In genomic region chr4:40194602-40195161, GRCh38 we compare ENCODE assay signal across 9 cellular contexts. TPM values are rescaled to one million over a fixed set of nuclear protein-coding genes. Genes with fewer than 3 reads are reported as not detected.
A peak's percentile ranks its signal among the peaks of the same experiment; 100 is the strongest.
DNase-seq lines count a peak whose midpoint lies in the region; ATAC-seq, FAIRE-seq and TF ChIP-seq lines count a peak whose summit lies in the region.
"Had no signal": no experiment of that assay in that cellular context is flagged by ENCODE, and none has a peak within 500 bp of the region (broad histone marks: within the 10 kb centered on the region; RNA-seq: fewer than 3 reads in every experiment).

No MANE protein-coding gene starts in this region.

- H3K27ac ChIP-seq in transverse colon, result peak overlapping the region; percentile 31 to 82 (median 72)
- no peak overlapping the region for H3K27ac ChIP-seq in RWPE1

- peaks cover 21% of the 10 kb centered on the region for H3K27me3 ChIP-seq in transverse colon

- peak; percentile 95 for FAIRE-seq in TTC549 (lab: Jason Lieb, UNC)
- FAIRE-seq: bronchial epithelial cell had no signal

- H3K4me1 ChIP-seq in transverse colon, result peaks cover 7 to 40% (median 13%) of the 10 kb centered on the region in 4 donors

- in situ Hi-C loops in transverse colon (cut with MboI; ENCODE audit: low pct_ligation_motif_present in 1 of 4, low pct_unique_long_range_greater_than_20kb in 1 of 4, low sequenced_read_pairs in 3 of 4), result no loop called here

- no peaks in the 10 kb centered on the region for H3K36me3 ChIP-seq in transverse colon

- CTCF ChIA-PET in RWPE1 (lab: Yijun Ruan, JAX), result interaction anchor here (0.6 to 0.7 kb wide), 3 partner anchors 20 to 122 kb away, joined by 3 read pairs; no protein-coding TSS in a partner anchor

- intact Hi-C loops in transverse colon (cut with DNase I; ENCODE audit: low total_unique reads), result no loop called here

- TF ChIP-seq POLR2A in transverse colon (IDR thresholded peaks at IDR 0.05), result peak; percentile 46

- peak; percentile 34 for DNase-seq in activated CD8-positive, alpha-beta memory T cell treated with anti-CD3 and anti-CD28 coated beads, Interleukin-2, amount 50 U/mL, for 4 hours
- no peak for DNase-seq in activated CD8-positive, alpha-beta memory T cell treated with anti-CD3 and anti-CD28 coated beads, Interleukin-2, amount 50 U/mL, for 48 hours
- DNase-seq in foreskin melanocyte, result peak; percentile 84
- peak; percentile 46 for DNase-seq in transverse colon
- no peak for DNase-seq in NCI-H2171 treated with DMSO at 0.1 percent for 48 hours (lab: John Stamatoyannopoulos, UW)
- no peak for DNase-seq in RWPE1 (ENCODE audit: low spot score)

- TF ChIP-seq CTCF in transverse colon (IDR thresholded peaks at IDR 0.05) (no peak), RWPE1 (conservative IDR thresholded peaks at IDR 0.05; ENCODE audit: low read depth) (no peak)

- ATAC-seq in HG02852 (IDR thresholded peaks at IDR 0.05; ENCODE audit: unreplicated experiment), result no peak

- no peaks in the 10 kb centered on the region for H3K9me3 ChIP-seq in transverse colon

- TF ChIP-seq EP300 in transverse colon (IDR thresholded peaks at IDR 0.05; ENCODE audit: low read depth), result no peak

- H3K4me3 ChIP-seq in transverse colon, result peak overlapping the region in 1 of 4 donors; percentile 28

- POLR2A ChIA-PET in RWPE1 (lab: Yijun Ruan, JAX; ENCODE audit: low non-redundant PET), result no interaction called here

- WGBS in transverse colon (ENCODE audit: low coverage in 1 of 2), 2 donors, result 21 to 26% methylated on average over 11 to 14 of the region's 14 CpGs

RNA-seq across cellular contexts. Expression of gene RHOH, which starts 2.1 kb away (rescaled TPM):
- 10 to 100 TPM in 1 of 4 donors, 1 to 10 TPM in 2, not detected in 1; 4.1 to 10.3 (median 4.1) TPM for total RNA-seq in transverse colon

Comparison
In these comparisons a context has a peak if more than half of its experiments do, and no peak if none do; other contexts are left out.
1. DNase-seq: peak in activated CD8-positive, alpha-beta memory T cell treated with anti-CD3 and anti-CD28 coated beads, Interleukin-2, amount 50 U/mL, for 4 hours (single experiment), foreskin melanocyte (single experiment) and transverse colon (single experiment); none in activated CD8-positive, alpha-beta memory T cell treated with anti-CD3 and anti-CD28 coated beads, Interleukin-2, amount 50 U/mL, for 48 hours (single experiment), NCI-H2171 treated with DMSO at 0.1 percent for 48 hours (single experiment) and RWPE1 (single experiment).